In the genomic region with DNA sequence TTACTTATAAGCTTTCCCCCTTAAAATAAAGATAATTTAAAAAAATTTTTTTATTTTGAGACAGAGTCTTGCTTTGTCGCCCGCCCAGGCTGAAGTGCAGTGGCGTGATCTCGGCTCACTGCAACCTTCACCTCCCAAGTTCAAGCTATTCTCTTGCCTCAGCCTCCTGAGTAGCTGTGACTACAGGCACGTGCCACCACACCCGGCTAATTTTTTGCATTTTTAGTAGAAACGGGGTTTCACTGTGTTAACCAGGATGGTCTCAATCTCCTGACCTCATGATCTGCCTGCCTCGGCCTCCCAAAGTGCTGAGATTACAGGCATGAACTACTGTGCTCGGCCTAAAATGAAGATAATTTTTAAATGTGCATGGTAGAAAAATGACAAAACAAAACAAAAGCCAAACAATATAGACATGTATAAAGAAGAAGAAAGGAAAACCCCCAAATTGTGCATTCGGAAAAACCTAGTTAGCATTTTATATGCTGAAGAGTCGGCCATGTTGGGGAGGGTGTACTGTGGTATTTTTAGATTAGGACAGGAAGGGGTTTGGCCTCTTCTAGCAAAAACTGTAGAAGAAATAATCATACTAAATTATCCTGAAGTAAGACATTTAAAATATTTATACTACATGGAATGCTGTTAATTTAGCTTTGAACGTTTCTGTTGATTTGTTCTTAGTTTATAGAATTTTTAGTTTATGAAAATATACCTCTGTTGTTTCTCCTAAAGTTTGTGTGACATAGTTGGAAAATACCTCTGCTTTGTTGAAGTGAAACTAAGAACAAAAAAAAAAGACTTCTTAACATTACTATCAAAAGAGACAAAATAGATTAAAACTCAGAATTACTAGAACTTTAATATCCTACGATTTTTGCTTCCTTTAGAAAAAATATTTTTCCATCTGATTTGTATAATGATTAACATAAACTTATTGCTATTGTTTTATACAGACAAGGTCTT, we compare ENCODE assay signal across 26 cellular contexts. TPM values are rescaled to one million over a fixed set of nuclear protein-coding genes. Genes with fewer than 3 reads are reported as not detected.
DNase-seq lines count a peak whose midpoint lies in the region; ATAC-seq lines count a peak whose summit lies in the region.
"Had no signal": no experiment of that assay in that cellular context is flagged by ENCODE, and none has a peak within 500 bp of the region (broad histone marks: within the 10 kb centered on the region; RNA-seq: fewer than 3 reads in every experiment).

No MANE protein-coding gene starts in this region.

- H3K9me3 Mint-ChIP-seq in activated naive CD8-positive, alpha-beta T cell treated with anti-CD3 and anti-CD28 coated beads, Interleukin-2, amount 50 U/mL, for 24 hours, result no peaks in the 10 kb centered on the region
- no peaks in the 10 kb centered on the region for H3K9me3 Mint-ChIP-seq in activated naive CD8-positive, alpha-beta T cell treated with anti-CD3 and anti-CD28 coated beads for 36 hours
- no peaks in the 10 kb centered on the region for H3K9me3 Mint-ChIP-seq in stimulated activated memory B cell treated with anti-CD40 and anti-IgM and Interleukin-4, amounts not matched to agents 10 μg/mL and 1 μg/mL and 100 μg/mL, for 72 hours
- H3K9me3 Mint-ChIP-seq: activated CD4-positive, alpha-beta memory T cell treated with anti-CD3 and anti-CD28 coated beads for 36 hours; CD4-positive, alpha-beta T cell had no signal

- H3K27me3 Mint-ChIP-seq in activated naive CD8-positive, alpha-beta T cell treated with anti-CD3 and anti-CD28 coated beads, Interleukin-2, amount 50 U/mL, for 24 hours, result no peaks in the 10 kb centered on the region
- H3K27me3 Mint-ChIP-seq in activated naive CD8-positive, alpha-beta T cell treated with anti-CD3 and anti-CD28 coated beads for 36 hours, result no peaks in the 10 kb centered on the region
- no peaks in the 10 kb centered on the region for H3K27me3 Mint-ChIP-seq in stimulated activated memory B cell treated with anti-CD40 and anti-IgM and Interleukin-4, amounts not matched to agents 10 μg/mL and 1 μg/mL and 100 μg/mL, for 72 hours
- H3K27me3 Mint-ChIP-seq: activated CD4-positive, alpha-beta memory T cell treated with anti-CD3 and anti-CD28 coated beads for 36 hours; activated T-cell treated with anti-CD3 and anti-CD28 coated beads, Interleukin-2, amount 50 U/mL, for 24 hours; CD4-positive, alpha-beta T cell had no signal

- H3K4me1 Mint-ChIP-seq in activated naive CD8-positive, alpha-beta T cell treated with anti-CD3 and anti-CD28 coated beads, Interleukin-2, amount 50 U/mL, for 24 hours, result peaks cover 28% of the 10 kb centered on the region
- peaks cover 9% of the 10 kb centered on the region for H3K4me1 Mint-ChIP-seq in activated naive CD8-positive, alpha-beta T cell treated with anti-CD3 and anti-CD28 coated beads for 36 hours
- peaks cover 23% of the 10 kb centered on the region for H3K4me1 Mint-ChIP-seq in stimulated activated memory B cell treated with anti-CD40 and anti-IgM and Interleukin-4, amounts not matched to agents 10 μg/mL and 1 μg/mL and 100 μg/mL, for 72 hours

- H3K27ac Mint-ChIP-seq in activated naive CD8-positive, alpha-beta T cell treated with anti-CD3 and anti-CD28 coated beads, Interleukin-2, amount 50 U/mL, for 24 hours, result peak overlapping the region; percentile 29
- no peak overlapping the region for H3K27ac Mint-ChIP-seq in activated naive CD8-positive, alpha-beta T cell treated with anti-CD3 and anti-CD28 coated beads for 36 hours
- H3K27ac Mint-ChIP-seq in stimulated activated memory B cell treated with anti-CD40 and anti-IgM and Interleukin-4, amounts not matched to agents 10 μg/mL and 1 μg/mL and 100 μg/mL, for 72 hours, result peak overlapping the region; percentile 90
- H3K27ac Mint-ChIP-seq: activated CD4-positive, alpha-beta memory T cell treated with anti-CD3 and anti-CD28 coated beads for 36 hours; activated T-cell treated with anti-CD3 and anti-CD28 coated beads, Interleukin-2, amount 50 U/mL, for 24 hours; CD4-positive, alpha-beta T cell had no signal

- no peak for ATAC-seq in activated naive CD8-positive, alpha-beta T cell treated with anti-CD3 and anti-CD28 coated beads, Interleukin-2, amount 50 U/mL, for 24 hours
- peak; percentile 61 for ATAC-seq in GM21529 (IDR thresholded peaks at IDR 0.05; ENCODE audit: unreplicated experiment)
- ATAC-seq in stimulated activated memory B cell treated with anti-CD40 and anti-IgM and Interleukin-4, amounts not matched to agents 10 μg/mL and 1 μg/mL and 100 μg/mL, for 72 hours, result peak; percentile 80
- no peak for ATAC-seq in HG02642 (IDR thresholded peaks at IDR 0.05; ENCODE audit: poor library complexity, unreplicated experiment)
- ATAC-seq: A549, gastroesophageal sphincter, right lobe of liver had no signal

- DNase-seq in activated naive CD8-positive, alpha-beta T cell treated with anti-CD3 and anti-CD28 coated beads, Interleukin-2, amount 50 U/mL, for 24 hours, result no peak
- no peak for DNase-seq in activated naive CD8-positive, alpha-beta T cell treated with anti-CD3 and anti-CD28 coated beads for 36 hours
- DNase-seq in NAMALWA (ENCODE audit: low spot score) (peak; percentile 30), ecto neural progenitor cell (ENCODE audit: low spot score) (no peak)
- no peak for DNase-seq in stimulated activated CD4-positive, alpha-beta T cell treated with anti-CD3 and anti-CD28 coated beads, Interleukin-2, amount 100 ng/mL, for 24 hours
- DNase-seq: activated CD4-positive, alpha-beta memory T cell treated with anti-CD3 and anti-CD28 coated beads for 36 hours; activated naive CD4-positive, alpha-beta T cell treated with anti-CD3 and anti-CD28 coated beads, Interleukin-2, amount 50 U/mL, for 16 hours; activated T-cell treated with anti-CD3 and anti-CD28 coated beads, Interleukin-2, amount 50 U/mL, for 24 hours; CD4-positive, alpha-beta T cell; DMS53; KBM-7; left ventricle myocardium inferior; NCI-H1105; NCI-H748 treated with DMSO at 0.1 percent for 48 hours; right lobe of liver; RPMI8226; stimulated activated CD4-positive, alpha-beta T cell treated with anti-CD3 and anti-CD28 coated beads, Interleukin-1b, Interleukin-23, amount 100 ng/mL, for 48 hours; uterus had no signal

- peaks cover 19% of the 10 kb centered on the region for H3K36me3 Mint-ChIP-seq in activated naive CD8-positive, alpha-beta T cell treated with anti-CD3 and anti-CD28 coated beads, Interleukin-2, amount 50 U/mL, for 24 hours (ENCODE audit: low read depth)
- peaks cover 14% of the 10 kb centered on the region for H3K36me3 Mint-ChIP-seq in activated naive CD8-positive, alpha-beta T cell treated with anti-CD3 and anti-CD28 coated beads for 36 hours
- H3K36me3 Mint-ChIP-seq in stimulated activated memory B cell treated with anti-CD40 and anti-IgM and Interleukin-4, amounts not matched to agents 10 μg/mL and 1 μg/mL and 100 μg/mL, for 72 hours, result peaks cover 18% of the 10 kb centered on the region

- no peak overlapping the region for H3K4me3 Mint-ChIP-seq in activated naive CD8-positive, alpha-beta T cell treated with anti-CD3 and anti-CD28 coated beads, Interleukin-2, amount 50 U/mL, for 24 hours
- no peak overlapping the region for H3K4me3 Mint-ChIP-seq in activated naive CD8-positive, alpha-beta T cell treated with anti-CD3 and anti-CD28 coated beads for 36 hours
- H3K4me3 Mint-ChIP-seq in stimulated activated memory B cell treated with anti-CD40 and anti-IgM and Interleukin-4, amounts not matched to agents 10 μg/mL and 1 μg/mL and 100 μg/mL, for 72 hours, result peak overlapping the region; percentile 71
- H3K4me3 Mint-ChIP-seq: activated CD4-positive, alpha-beta memory T cell treated with anti-CD3 and anti-CD28 coated beads for 36 hours; activated T-cell treated with anti-CD3 and anti-CD28 coated beads, Interleukin-2, amount 50 U/mL, for 24 hours; CD4-positive, alpha-beta T cell had no signal

RNA-seq across cellular contexts. Expression of a gene that starts 7.4 kb away (rescaled TPM):
- 10 to 100 TPM; 36.2 to 41.2 TPM for total RNA-seq in activated naive CD8-positive, alpha-beta T cell treated with anti-CD3 and anti-CD28 coated beads for 36 hours

RNA-seq across cellular contexts. Expression of a gene that starts 35.1 kb away (rescaled TPM):
- total RNA-seq in activated naive CD8-positive, alpha-beta T cell treated with anti-CD3 and anti-CD28 coated beads for 36 hours, result under 1 TPM; 0.35 to 0.38 TPM
- total RNA-seq: epithelial cell of proximal tubule, gastroesophageal sphincter, uterus had no signal

RNA-seq across cellular contexts. Expression of a gene that starts 57.6 kb away (rescaled TPM):
- not detected for total RNA-seq in activated naive CD8-positive, alpha-beta T cell treated with anti-CD3 and anti-CD28 coated beads for 36 hours
- total RNA-seq: activated CD4-positive, alpha-beta memory T cell treated with anti-CD3 and anti-CD28 coated beads for 36 hours; CD4-positive, alpha-beta T cell; epithelial cell of proximal tubule; osteoblast; right lobe of liver; subcutaneous adipose tissue had no signal

Comparison
In these comparisons a context has a peak if more than half of its experiments do, and no peak if none do; other contexts are left out.
1. ATAC-seq: peak in GM21529 (single experiment) and stimulated activated memory B cell treated with anti-CD40 and anti-IgM and Interleukin-4, amounts not matched to agents 10 μg/mL and 1 μg/mL and 100 μg/mL, for 72 hours (single experiment); none in activated naive CD8-positive, alpha-beta T cell treated with anti-CD3 and anti-CD28 coated beads, Interleukin-2, amount 50 U/mL, for 24 hours (single experiment) and HG02642 (single experiment).